In the genomic region with DNA sequence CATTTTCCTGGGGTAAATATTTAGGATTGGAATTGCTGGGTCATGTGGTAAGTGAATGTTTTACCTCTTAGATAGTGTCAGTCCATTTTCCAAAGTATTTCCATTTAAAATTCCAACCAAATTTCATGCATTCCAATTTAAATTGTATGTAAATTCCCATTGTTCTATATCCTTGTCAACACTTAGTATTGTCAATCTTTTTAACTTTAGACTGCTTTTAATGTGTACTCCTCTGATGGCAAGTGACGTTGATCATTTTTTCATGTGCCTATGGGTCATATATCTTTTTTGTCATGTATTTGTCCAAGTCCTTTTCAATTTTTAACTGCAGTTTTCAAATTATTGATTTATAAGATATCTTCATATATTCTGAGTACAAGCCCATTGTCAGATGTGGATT, we compare ENCODE assay signal across 25 cellular contexts.
"Had no signal": no experiment of that assay in that cellular context is flagged by ENCODE, and none has a peak within 500 bp of the region (broad histone marks: within the 10 kb centered on the region; RNA-seq: fewer than 3 reads in every experiment).

No MANE protein-coding gene starts in this region.

- H3K9me3 ChIP-seq: colonic mucosa, gastrocnemius medialis, lower lobe of right lung, mucosa of descending colon had no signal

- H3K27me3 ChIP-seq: colonic mucosa, left lung had no signal

- H3K27ac ChIP-seq: colonic mucosa, epithelial cell of prostate, esophagus squamous epithelium, gastrocnemius medialis, lower lobe of right lung had no signal

- DNase-seq: colonic mucosa; cortex of kidney; effector CD8-positive, alpha-beta T cell; effector memory CD8-positive, alpha-beta T cell; erythroblast; esophagus squamous epithelium; foreskin fibroblast; foreskin melanocyte; gastrocnemius medialis; glutamatergic neuron; head of caudate nucleus; heart right ventricle; hippocampal formation; left cardiac atrium; left ventricle myocardium superior; lower lobe of right lung; mesenchymal stem cell; mucosa of descending colon; naive B cell had no signal

- H3K4me1 ChIP-seq: colonic mucosa had no signal

- H3K36me3 ChIP-seq: colonic mucosa, esophagus squamous epithelium, gastrocnemius medialis, heart right ventricle, left lung, lower lobe of right lung had no signal

- ATAC-seq: effector memory CD8-positive, alpha-beta T cell; esophagus mucosa; gastrocnemius medialis; heart right ventricle; left cardiac atrium; left lung; left ventricle myocardium superior; lower lobe of right lung; mucosa of descending colon had no signal

- H3K4me3 ChIP-seq: colonic mucosa, esophagus squamous epithelium, gastrocnemius medialis, heart right ventricle, left lung, lower lobe of right lung, mucosa of descending colon had no signal

- FAIRE-seq: endometrium, islet of Langerhans, keratinocyte had no signal
